ENCODE assay signal across 9 cellular contexts in genomic region chr11:122235615-122236014, GRCh38.
A peak's percentile ranks its signal among the peaks of the same experiment; 100 is the strongest.
DNase-seq lines count a peak whose midpoint lies in the region; ATAC-seq and TF ChIP-seq lines count a peak whose summit lies in the region.
"Had no signal": no experiment of that assay in that cellular context is flagged by ENCODE, and none has a peak within 500 bp of the region (broad histone marks: within the 10 kb centered on the region; RNA-seq: fewer than 3 reads in every experiment).

No MANE protein-coding gene starts in this region.

- POLR2A ChIA-PET in RWPE1 (lab: Yijun Ruan, JAX; ENCODE audit: low non-redundant PET), result no interaction called here

- H3K4me2 ChIP-seq in smooth muscle cell, result peak overlapping the region; percentile 67

- DNase-seq in NCI-H1417 (lab: John Stamatoyannopoulos, UW), result peak; percentile 12 to 87 (median 63)
- no peak for DNase-seq in NCI-H1417 treated with DMSO at 0.1 percent for 48 hours (lab: John Stamatoyannopoulos, UW)
- DNase-seq in SJCRH30, result peak; percentile 58 to 73
- peak; percentile 67 for DNase-seq in fibroblast of the conjunctiva (ENCODE audit: low read depth)
- peak; percentile 8 for DNase-seq in smooth muscle cell (lab: John Stamatoyannopoulos, UW; ENCODE audit: unreplicated experiment)
- DNase-seq in hippocampal formation (lab: John Stamatoyannopoulos, UW), result no peak
- no peak for DNase-seq in stimulated activated naive CD8-positive, alpha-beta T cell treated with anti-CD3 and anti-CD28 coated beads, Interleukin-15, Interleukin-2, amounts not matched to agents 100 U/mL and 50 U/mL, for 24 hours
- DNase-seq in RWPE1 (ENCODE audit: low spot score), result no peak
- DNase-seq: SHP77 had no signal

- H4K20me1 ChIP-seq in smooth muscle cell (ENCODE audit: low read depth), result no peaks in the 10 kb centered on the region

- H3F3A ChIP-seq in smooth muscle cell (ENCODE audit: low read depth), result no peaks in the 10 kb centered on the region

- H3K4me3 ChIP-seq in SJCRH30 (no peak overlapping the region), smooth muscle cell (no peak overlapping the region)

- H3K27me3 ChIP-seq in SJCRH30 (no peaks in the 10 kb centered on the region), smooth muscle cell (ENCODE audit: low read depth) (no peaks in the 10 kb centered on the region)

- no peak overlapping the region for H2AFZ ChIP-seq in smooth muscle cell (ENCODE audit: low read depth)

- H3K36me3 ChIP-seq in SJCRH30 (no peaks in the 10 kb centered on the region), smooth muscle cell (ENCODE audit: low read depth) (no peaks in the 10 kb centered on the region)

- no peaks in the 10 kb centered on the region for H3K79me2 ChIP-seq in smooth muscle cell (ENCODE audit: low read depth)

- H3K9ac ChIP-seq in smooth muscle cell (ENCODE audit: low read depth), result no peak overlapping the region

- TF ChIP-seq CTCF in smooth muscle cell (IDR thresholded peaks at IDR 0.05; ENCODE audit: borderline replicate concordance, insufficient read depth, poor library complexity, severe bottlenecking), result no peak
- no peak for TF ChIP-seq CTCF in RWPE1 (conservative IDR thresholded peaks at IDR 0.05; ENCODE audit: low read depth)

- CTCF ChIA-PET in RWPE1 (lab: Yijun Ruan, JAX), result no interaction called here

- H3K9me3 ChIP-seq in SJCRH30 (replicated peaks), result no peaks in the 10 kb centered on the region
- no peaks in the 10 kb centered on the region for H3K9me3 ChIP-seq in smooth muscle cell (replicated peaks; ENCODE audit: low read depth)

- H3K27ac ChIP-seq in SJCRH30 (peak overlapping the region; percentile 15; the same call in 1 of the 2 replicates), smooth muscle cell (ENCODE audit: low read depth) (peak overlapping the region; percentile 40), RWPE1 (no peak overlapping the region)

- WGBS in smooth muscle cell (ENCODE audit: low lambda C conversion rate), result under 1% methylated on average over 3 of the region's 3 CpGs

- ATAC-seq in stimulated activated naive CD8-positive, alpha-beta T cell treated with anti-CD3 and anti-CD28 coated beads, Interleukin-15, Interleukin-2, amounts not matched to agents 100 U/mL and 50 U/mL, for 24 hours, result no peak

- peaks cover 18% of the 10 kb centered on the region for H3K4me1 ChIP-seq in SJCRH30
- H3K4me1 ChIP-seq in smooth muscle cell (ENCODE audit: low read depth), result no peaks in the 10 kb centered on the region

Comparison
In these comparisons a context has a peak if more than half of its experiments do, and no peak if none do; other contexts are left out.
1. DNase-seq: peak in NCI-H1417 (3 of 3), SJCRH30 (2 of 2), fibroblast of the conjunctiva (single experiment) and smooth muscle cell (single experiment); none in NCI-H1417 treated with DMSO at 0.1 percent for 48 hours (single experiment), hippocampal formation (0 of 2), stimulated activated naive CD8-positive, alpha-beta T cell treated with anti-CD3 and anti-CD28 coated beads, Interleukin-15, Interleukin-2, amounts not matched to agents 100 U/mL and 50 U/mL, for 24 hours (single experiment) and RWPE1 (single experiment).